ENCODE assay signal across 1 cellular context in genomic region chr20:34706022-34706875, GRCh38.
TF ChIP-seq lines count a peak whose summit lies in the region.

No MANE protein-coding gene starts in this region.

TF ChIP-seq in HepG2, 621 proteins besides CTCF, POLR2A, EP300 and RAD21 (continued from another document and continues in another):
- TF ChIP-seq IKZF4 (CRISPR knock-in tag; IDR thresholded peaks at IDR 0.05; ENCODE audit: borderline replicate concordance, low read depth, not compliant biosample characterization) (peak; percentile 21), RFX3 (CRISPR knock-in tag; IDR thresholded peaks at IDR 0.05) (no peak), BCL3 (CRISPR knock-in tag; IDR thresholded peaks at IDR 0.05) (peak; percentile 35; the same call in 1 of the 2 replicates), SRY (CRISPR knock-in tag; IDR thresholded peaks at IDR 0.05) (no peak), TIGD3 (CRISPR knock-in tag; IDR thresholded peaks at IDR 0.05; ENCODE audit: borderline replicate concordance) (no peak), ZFP91 (CRISPR knock-in tag; IDR thresholded peaks at IDR 0.05; ENCODE audit: borderline replicate concordance) (no peak), ZNF331 (CRISPR knock-in tag; IDR thresholded peaks at IDR 0.05) (no peak), FOXA3 (CRISPR knock-in tag; IDR thresholded peaks at IDR 0.05) (peak; percentile 39; the same call in 1 of the 2 replicates), MEIS1 (CRISPR knock-in tag; IDR thresholded peaks at IDR 0.05; ENCODE audit: borderline replicate concordance) (no peak), GPBP1L1 (CRISPR knock-in tag; IDR thresholded peaks at IDR 0.05) (no peak), ZNF451 (CRISPR knock-in tag; IDR thresholded peaks at IDR 0.05) (0 out of 2 replicates have a peak, but pooled peaks have one; percentile 11), CHD4 (IDR thresholded peaks at IDR 0.05; ENCODE audit: borderline replicate concordance, low read length) (no peak), ZNF431 (CRISPR knock-in tag; IDR thresholded peaks at IDR 0.05; ENCODE audit: borderline replicate concordance, low read depth) (peak; percentile 36; the same call in 1 of the 2 replicates), IRF1 (CRISPR knock-in tag; IDR thresholded peaks at IDR 0.05; ENCODE audit: low read depth) (no peak), AFF4 (CRISPR knock-in tag; IDR thresholded peaks at IDR 0.05) (no peak), ZBTB10 (CRISPR knock-in tag; IDR thresholded peaks at IDR 0.05; ENCODE audit: borderline replicate concordance) (no peak; the same call in 1 of the 2 replicates), ZNF740 (CRISPR knock-in tag; IDR thresholded peaks at IDR 0.05) (no peak), ZNF704 (CRISPR knock-in tag; IDR thresholded peaks at IDR 0.05; ENCODE audit: borderline replicate concordance) (no peak), RARA (CRISPR knock-in tag; IDR thresholded peaks at IDR 0.05) (peak; percentile 78), ZNF713 (CRISPR knock-in tag; IDR thresholded peaks at IDR 0.05) (no peak), ELF1 (CRISPR knock-in tag; IDR thresholded peaks at IDR 0.05) (no peak), ZNF839 (CRISPR knock-in tag; IDR thresholded peaks at IDR 0.05; ENCODE audit: borderline replicate concordance) (no peak), ZNF782 (CRISPR knock-in tag; IDR thresholded peaks at IDR 0.05; ENCODE audit: borderline replicate concordance) (no peak), ZNF576 (CRISPR knock-in tag; IDR thresholded peaks at IDR 0.05) (no peak), NFKB2 (CRISPR knock-in tag; IDR thresholded peaks at IDR 0.05; ENCODE audit: borderline replicate concordance) (no peak), PTBP1 (IDR thresholded peaks at IDR 0.05; ENCODE audit: low read depth, low read length, poor library complexity, severe bottlenecking) (no peak), ZNF580 (CRISPR knock-in tag; IDR thresholded peaks at IDR 0.05; ENCODE audit: borderline replicate concordance, low read depth) (no peak), KLF16 (CRISPR knock-in tag; IDR thresholded peaks at IDR 0.05) (no peak), FOXO4 (CRISPR knock-in tag; conservative IDR thresholded peaks at IDR 0.05) (no peak), RXRB (CRISPR knock-in tag; IDR thresholded peaks at IDR 0.05; ENCODE audit: borderline replicate concordance) (no peak; the same call in 1 of the 2 replicates)
